ENCODE assay signal across 37 cellular contexts in the genomic region with DNA sequence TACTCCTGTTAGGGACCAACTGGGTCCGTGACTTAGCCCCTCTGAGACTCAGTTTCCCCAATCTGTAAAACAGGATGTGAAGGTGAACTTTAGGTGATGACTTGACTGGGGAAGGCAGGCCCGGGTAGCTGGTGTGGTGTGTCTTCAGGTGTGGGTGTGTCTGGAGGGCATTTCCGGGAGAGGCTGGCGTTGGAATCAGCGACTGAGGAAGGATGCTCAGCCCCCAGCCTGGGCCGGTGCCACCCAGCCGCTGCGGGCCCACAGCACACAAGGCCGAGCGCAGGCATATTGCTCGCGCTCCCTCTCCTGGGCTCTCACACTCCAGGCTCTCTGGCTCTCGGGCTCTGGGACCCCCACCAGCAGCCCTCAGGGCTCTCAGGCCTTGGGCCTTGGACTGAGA. TPM values are rescaled to one million over a fixed set of nuclear protein-coding genes. Genes with fewer than 3 reads are reported as not detected.
"Had no signal": no experiment of that assay in that cellular context is flagged by ENCODE, and none has a peak within 500 bp of the region (broad histone marks: within the 10 kb centered on the region; RNA-seq: fewer than 3 reads in every experiment).

No MANE protein-coding gene starts in this region.

- DNase-seq: colonic mucosa; effector CD8-positive, alpha-beta T cell; endodermal cell; foreskin fibroblast; gastrocnemius medialis; head of caudate nucleus; left cardiac atrium; mucosa of descending colon; naive B cell; small intestine; stimulated activated CD4-positive, alpha-beta T cell treated with anti-CD3 and anti-CD28 coated beads, Interleukin-12 subunit alpha, Interleukin-12 subunit beta, amount 100 ng/mL, for 4 hours; stimulated activated CD4-positive, alpha-beta T cell treated with anti-CD3 and anti-CD28 coated beads, Interleukin-1b, Interleukin-23, amount 100 ng/mL, for 48 hours; stimulated activated CD4-positive, alpha-beta T cell treated with anti-CD3 and anti-CD28 coated beads, Interleukin-4, amount 100 ng/mL, for 1 hour; stimulated activated CD8-positive, alpha-beta memory T cell treated with anti-CD3 and anti-CD28 coated beads, Interleukin-4, amount 100 ng/mL, for 48 hours; stimulated activated naive CD4-positive, alpha-beta T cell; stimulated activated naive CD8-positive, alpha-beta T cell treated with anti-CD3 and anti-CD28 coated beads, Interleukin-15, amount 100 ng/mL, for 72 hours; transverse colon had no signal

- H3K4me3 Mint-ChIP-seq: dendritic cell treated with granulocyte-macrophage colony-stimulating factor and Interleukin-4, amounts not matched to agents 40 ng/mL and 50 ng/mL, for 4 days; endodermal cell; memory B cell; mesothelial cell of epicardium; naive B cell; natural killer cell treated with Interleukin-12 subunit alpha and Interleukin-12 subunit beta and Interleukin-15 and Interleukin-18, amount 100 ng/mL, for 72 hours; neural crest cell; stimulated activated naive CD8-positive, alpha-beta T cell treated with anti-CD3 and anti-CD28 coated beads, Interleukin-15, amount 100 ng/mL, for 72 hours had no signal

- H3K27me3 ChIP-seq: colonic mucosa, gastrocnemius medialis, hepatocyte, neutrophil, right lobe of liver, transverse colon, vagina had no signal

- H3K9me3 Mint-ChIP-seq: dendritic cell treated with granulocyte-macrophage colony-stimulating factor and Interleukin-4, amounts not matched to agents 40 ng/mL and 50 ng/mL, for 4 days; endodermal cell; memory B cell; mesothelial cell of epicardium; naive B cell; natural killer cell treated with Interleukin-12 subunit alpha and Interleukin-12 subunit beta and Interleukin-15 and Interleukin-18, amount 100 ng/mL, for 72 hours; neural crest cell; stimulated activated naive CD8-positive, alpha-beta T cell treated with anti-CD3 and anti-CD28 coated beads, Interleukin-15, amount 100 ng/mL, for 72 hours had no signal

- ATAC-seq: esophagus mucosa; gastrocnemius medialis; left cardiac atrium; mucosa of descending colon; stimulated activated naive CD8-positive, alpha-beta T cell treated with anti-CD3 and anti-CD28 coated beads, Interleukin-15, amount 100 ng/mL, for 72 hours had no signal

- H3K27ac ChIP-seq: colonic mucosa, epithelial cell of prostate, gastrocnemius medialis, hepatocyte, left lung, neutrophil, parathyroid adenoma, prostate gland, right lobe of liver, suprapubic skin, transverse colon, vagina had no signal

- H3K36me3 Mint-ChIP-seq: memory B cell; mesothelial cell of epicardium; naive B cell; natural killer cell treated with Interleukin-12 subunit alpha and Interleukin-12 subunit beta and Interleukin-15 and Interleukin-18, amount 100 ng/mL, for 72 hours had no signal

- H3K4me1 ChIP-seq: colonic mucosa, gastrocnemius medialis, left lung, parathyroid adenoma, prostate gland, right lobe of liver, suprapubic skin, transverse colon, vagina had no signal

- H3K9me3 ChIP-seq: colonic mucosa, gastrocnemius medialis, left lung, mucosa of descending colon, neutrophil, prostate gland, right lobe of liver, suprapubic skin, transverse colon, vagina had no signal

- H3K27ac Mint-ChIP-seq: dendritic cell treated with granulocyte-macrophage colony-stimulating factor and Interleukin-4, amounts not matched to agents 40 ng/mL and 50 ng/mL, for 4 days; endodermal cell; memory B cell; mesothelial cell of epicardium; naive B cell; natural killer cell treated with Interleukin-12 subunit alpha and Interleukin-12 subunit beta and Interleukin-15 and Interleukin-18, amount 100 ng/mL, for 72 hours; stimulated activated naive CD8-positive, alpha-beta T cell treated with anti-CD3 and anti-CD28 coated beads, Interleukin-15, amount 100 ng/mL, for 72 hours had no signal

- H3K4me3 ChIP-seq: colonic mucosa, gastrocnemius medialis, hepatocyte, left lung, lung, mucosa of descending colon, prostate gland, right lobe of liver, suprapubic skin, transverse colon, vagina had no signal

- H3K36me3 ChIP-seq: colonic mucosa, gastrocnemius medialis, left lung, neutrophil, prostate gland, right lobe of liver, suprapubic skin, transverse colon, vagina had no signal

- H3K4me1 Mint-ChIP-seq: memory B cell, mesothelial cell of epicardium, naive B cell, neural crest cell had no signal

RNA-seq across cellular contexts. Expression of gene CNPY1, which starts 31.7 kb away (rescaled TPM):
- total RNA-seq: colonic mucosa; esophagus mucosa; glomerular endothelial cell; hepatocyte; kidney epithelial cell; left cardiac atrium; left lung; lung; mesothelial cell of epicardium; mucosa of descending colon; natural killer cell treated with Interleukin-12 subunit alpha and Interleukin-12 subunit beta and Interleukin-15 and Interleukin-18, amount 100 ng/mL, for 72 hours; omental fat pad; prostate gland; suprapubic skin; transverse colon; ureter; vagina had no signal
- polyA plus RNA-seq: hepatocyte, lung, small intestine had no signal
